Comparison of ENCODE assay signal across 10 cellular contexts in genomic region chr20:46970937-46971630, GRCh38.
DNase-seq lines count a peak whose midpoint lies in the region; ATAC-seq and TF ChIP-seq lines count a peak whose summit lies in the region.
"Had no signal": no experiment of that assay in that cellular context is flagged by ENCODE, and none has a peak within 500 bp of the region (broad histone marks: within the 10 kb centered on the region; RNA-seq: fewer than 3 reads in every experiment).

No MANE protein-coding gene starts in this region.

- no peak overlapping the region for H3K27ac ChIP-seq in neuronal stem cell (replicated peaks; ENCODE audit: low read length)
- no peak overlapping the region for H3K27ac ChIP-seq in coronary artery

- H3K27me3 ChIP-seq in neuronal stem cell (ENCODE audit: control insufficient read depth in 3 of 3, insufficient read depth in 3 of 3, low read depth in 1 of 3, low read length in 3 of 3): no peaks in the 10 kb centered on the region

- H3K9me3 ChIP-seq in neuronal stem cell (replicated peaks in 1 of 2; ENCODE audit: control insufficient read depth in 2 of 2, insufficient read depth in 1 of 2, low read depth in 1 of 2, low read length in 2 of 2): no peaks in the 10 kb centered on the region

- no peak overlapping the region for H3K9ac ChIP-seq in neuronal stem cell (ENCODE audit: low read depth, low read length, poor library complexity)

- no peak overlapping the region for H4K91ac ChIP-seq in neuronal stem cell (ENCODE audit: low read depth, low read length, poor library complexity)

- no peak overlapping the region for H2BK120ac ChIP-seq in neuronal stem cell (ENCODE audit: low read depth, low read length)

- DNase-seq in SKM-1 treated with dmso at 0.1 percent for 144 hours (lab: John Stamatoyannopoulos, UW; ENCODE audit: unreplicated experiment): peak; percentile 12
- DNase-seq in SKM-1 (lab: John Stamatoyannopoulos, UW; ENCODE audit: unreplicated experiment): no peak
- peak; percentile 59 for DNase-seq in NCI-H2196 (lab: John Stamatoyannopoulos, UW; ENCODE audit: unreplicated experiment)
- DNase-seq in cerebellar cortex (ENCODE audit: low spot score): peak; percentile 52
- DNase-seq in neuronal stem cell (ENCODE audit: low spot score): peak; percentile 66
- DNase-seq in coronary artery (ENCODE audit: low spot score): no peak
- DNase-seq: activated B cell treated with CpG ODN at 0.5 μM for 24 hours, natural killer cell had no signal

- H2BK15ac ChIP-seq in neuronal stem cell (ENCODE audit: low read length): no peak overlapping the region

- no peaks in the 10 kb centered on the region for H3K79me1 ChIP-seq in neuronal stem cell (ENCODE audit: low read depth, low read length)

- H2BK5ac ChIP-seq in neuronal stem cell (ENCODE audit: low read length): no peak overlapping the region

- no peaks in the 10 kb centered on the region for H3K36me3 ChIP-seq in neuronal stem cell (replicated peaks in 1 of 2; ENCODE audit: control insufficient read depth in 2 of 2, insufficient read depth in 2 of 2, low read length in 2 of 2)

- no peak overlapping the region for H3K4me3 ChIP-seq in neuronal stem cell (ENCODE audit: low read length in 2 of 2)
- H3K4me3 ChIP-seq in coronary artery: no peak overlapping the region

- no peak overlapping the region for H3K23ac ChIP-seq in neuronal stem cell (ENCODE audit: low read depth, low read length, poor library complexity)

- H3K4me1 ChIP-seq in neuronal stem cell (ENCODE audit: control insufficient read depth in 2 of 2, insufficient read depth in 1 of 2, low read depth in 1 of 2, low read length in 2 of 2): no peaks in the 10 kb centered on the region

- H2BK12ac ChIP-seq in neuronal stem cell (ENCODE audit: low read length): no peak overlapping the region

- no peak overlapping the region for H3K18ac ChIP-seq in neuronal stem cell (ENCODE audit: low read length)

- no peak overlapping the region for H3K4ac ChIP-seq in neuronal stem cell (ENCODE audit: low read length)

- H2AFZ ChIP-seq in neuronal stem cell (ENCODE audit: low read length): peak overlapping the region; percentile 71

- TF ChIP-seq CTCF in coronary artery (IDR thresholded peaks at IDR 0.05): no peak

- H3K4me2 ChIP-seq in neuronal stem cell (ENCODE audit: insufficient read depth, low read length, poor library complexity, severe bottlenecking): no peak overlapping the region

- H4K8ac ChIP-seq in neuronal stem cell (ENCODE audit: low read depth, low read length): no peak overlapping the region

- WGBS in neuronal stem cell (ENCODE audit: extremely low coverage in 2 of 2, insufficient read length in 2 of 2, insufficient replicate concordance in 1 of 2), 2 donors: no CpG with 5 or more reads among the region's 4 CpGs

- H2AK5ac ChIP-seq in neuronal stem cell (ENCODE audit: low read depth, low read length): no peak overlapping the region

- no peak for ATAC-seq in GM18909 (IDR thresholded peaks at IDR 0.05; ENCODE audit: poor library complexity, unreplicated experiment)
- ATAC-seq in HG03354 (IDR thresholded peaks at IDR 0.05; ENCODE audit: poor library complexity, severe bottlenecking, unreplicated experiment): no peak

- H3K14ac ChIP-seq in neuronal stem cell (ENCODE audit: low read length): no peak overlapping the region

Comparison
In these comparisons a context has a peak if more than half of its experiments do, and no peak if none do; other contexts are left out.
1. DNase-seq: peak in SKM-1 treated with dmso at 0.1 percent for 144 hours (single experiment), NCI-H2196 (single experiment), cerebellar cortex (single experiment) and neuronal stem cell (single experiment); none in SKM-1 (single experiment) and coronary artery (single experiment).